In the genomic region with DNA sequence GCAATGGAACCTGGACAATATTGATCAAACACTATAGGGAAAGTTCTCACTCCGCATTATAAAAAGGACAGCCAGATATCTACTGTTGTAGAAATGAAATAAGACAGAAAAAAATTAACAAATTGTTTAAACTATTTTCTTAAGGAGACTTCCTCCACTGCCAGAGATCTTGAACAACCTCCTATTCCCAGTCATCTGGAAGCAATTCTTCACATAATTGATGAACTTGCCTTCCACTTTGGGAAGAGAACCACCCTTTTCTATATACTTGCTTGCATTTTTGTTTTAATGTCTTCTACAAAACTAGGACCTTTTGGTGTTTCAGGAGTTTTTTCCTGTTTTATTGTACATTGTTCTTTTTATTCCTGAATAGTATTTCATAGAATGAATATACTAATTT, we compare ENCODE assay signal across 7 cellular contexts.
"Had no signal": no experiment of that assay in that cellular context is flagged by ENCODE, and none has a peak within 500 bp of the region (broad histone marks: within the 10 kb centered on the region; RNA-seq: fewer than 3 reads in every experiment).

No MANE protein-coding gene starts in this region.

- H3K27ac ChIP-seq: GM23248, HL-60 had no signal

- H3K36me3 ChIP-seq: HAP-1 had no signal

- H3K4me3 ChIP-seq: GM23248, HAP-1 had no signal

- DNase-seq: GM23248, GOT3, H7, HFFc6 had no signal

- H3K9ac ChIP-seq: GM23248 had no signal

- H2AFZ ChIP-seq: GM23248 had no signal

- H3K4me3 Mint-ChIP-seq: HFFc6, IgD-negative memory B cell had no signal

- H3K9me3 ChIP-seq: HAP-1 had no signal

- H3K27ac Mint-ChIP-seq: HFFc6, IgD-negative memory B cell had no signal

- H3K36me3 Mint-ChIP-seq: IgD-negative memory B cell had no signal
